Comparison of ENCODE assay signal across 2 cellular contexts in the genomic region with DNA sequence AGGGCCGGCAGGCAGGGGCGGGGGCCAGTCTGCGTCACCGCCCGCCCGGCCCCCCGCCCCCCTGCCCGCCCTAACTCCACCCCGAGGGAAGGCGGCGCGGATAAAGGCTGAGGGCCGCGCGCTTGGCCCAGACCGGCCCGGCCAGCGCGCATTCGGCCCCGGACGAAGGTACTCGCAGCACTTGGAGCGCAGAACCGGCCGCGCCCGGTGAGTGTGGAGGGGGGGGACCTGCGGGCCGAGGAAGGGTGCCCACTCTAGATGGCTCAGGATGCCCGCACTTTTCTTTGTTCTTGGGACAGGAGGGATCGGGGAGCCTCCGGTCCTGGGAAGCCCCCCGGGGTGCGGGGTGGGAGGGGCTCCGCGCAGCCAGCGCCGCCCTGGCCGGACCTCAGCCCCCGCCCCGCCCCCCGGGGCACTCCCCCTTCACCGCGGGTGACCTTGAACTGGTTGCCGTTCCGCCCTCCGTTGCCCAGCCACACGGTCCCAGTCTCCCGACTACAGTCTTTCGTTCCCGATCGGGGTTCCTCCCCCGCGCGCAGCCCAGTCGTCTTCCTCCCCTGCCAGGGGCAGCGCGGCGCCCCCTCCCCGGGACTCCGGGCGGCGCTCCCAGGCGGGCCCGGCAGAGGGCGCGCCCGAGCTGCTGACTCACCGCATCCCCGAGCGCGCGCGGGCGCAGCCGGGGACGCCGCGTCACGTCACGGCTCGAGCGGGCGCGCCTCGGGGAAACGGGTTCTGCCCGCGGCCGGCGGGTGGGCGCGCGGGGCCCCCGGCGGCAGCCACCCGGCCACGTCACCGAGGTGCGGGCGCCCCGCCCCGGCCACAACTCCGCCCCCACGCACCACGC.
TF ChIP-seq lines count a peak whose summit lies in the region.

Gene MIDN, plus strand, starts transcription at position 130 of the 844 bp plus-strand sequence. CDS start 1,714 bp downstream, outside the sequence.

TF ChIP-seq in HEK293, 187 proteins besides CTCF, POLR2A, EP300 and RAD21 (continued from another document and continues in another):
- TF ChIP-seq ZNF488 (tag by site-specific recombination; IDR thresholded peaks at IDR 0.05) (no peak), ZNF521 (tag by site-specific recombination; IDR thresholded peaks at IDR 0.05) (no peak), ZBTB11 (tag by site-specific recombination; conservative IDR thresholded peaks at IDR 0.05; ENCODE audit: low read depth) (no peak; the same call in 1 of the 2 replicates), OVOL3 (tag by site-specific recombination; IDR thresholded peaks at IDR 0.05) (no peak), SALL2 (tag by site-specific recombination; IDR thresholded peaks at IDR 0.05; ENCODE audit: borderline replicate concordance) (no peak), ZSCAN23 (tag by site-specific recombination; IDR thresholded peaks at IDR 0.05) (0 out of 2 replicates have a peak, but pooled peaks have one; percentile 30), ZNF24 (tag by site-specific recombination; IDR thresholded peaks at IDR 0.05) (no peak), ZNF707 (tag by site-specific recombination; IDR thresholded peaks at IDR 0.05) (no peak), ZNF629 (tag by site-specific recombination; IDR thresholded peaks at IDR 0.05) (peak; percentile 59), ZNF138 (tag by site-specific recombination; IDR thresholded peaks at IDR 0.05; ENCODE audit: borderline replicate concordance) (no peak), ZNF2 (tag by site-specific recombination; IDR thresholded peaks at IDR 0.05) (no peak), PRDM1 (tag by site-specific recombination; IDR thresholded peaks at IDR 0.05) (no peak), ZNF175 (tag by site-specific recombination; IDR thresholded peaks at IDR 0.05) (no peak), ZNF561 (tag by site-specific recombination; IDR thresholded peaks at IDR 0.05; ENCODE audit: borderline replicate concordance) (no peak), ZNF571 (tag by site-specific recombination; IDR thresholded peaks at IDR 0.05) (no peak), ZNF843 (tag by site-specific recombination; IDR thresholded peaks at IDR 0.05) (no peak), ZNF701 (tag by site-specific recombination; IDR thresholded peaks at IDR 0.05) (no peak), ZNF311 (tag by site-specific recombination; IDR thresholded peaks at IDR 0.05; ENCODE audit: borderline replicate concordance) (no peak)
- TF ChIP-seq, protein P1, sequence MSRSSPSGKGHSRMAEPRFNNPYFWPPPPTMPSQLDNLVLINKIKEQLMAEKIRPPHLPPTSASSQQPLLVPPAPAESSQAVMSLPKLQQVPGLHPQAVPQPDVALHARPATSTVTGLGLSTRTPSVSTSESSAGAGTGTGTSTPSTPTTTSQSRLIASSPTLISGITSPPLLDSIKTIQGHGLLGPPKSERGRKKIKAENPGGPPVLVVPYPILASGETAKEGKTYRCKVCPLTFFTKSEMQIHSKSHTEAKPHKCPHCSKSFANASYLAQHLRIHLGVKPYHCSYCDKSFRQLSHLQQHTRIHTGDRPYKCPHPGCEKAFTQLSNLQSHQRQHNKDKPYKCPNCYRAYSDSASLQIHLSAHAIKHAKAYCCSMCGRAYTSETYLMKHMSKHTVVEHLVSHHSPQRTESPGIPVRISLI (tag by site-specific recombination; IDR thresholded peaks at IDR 0.05) = no peak
- TF ChIP-seq, protein P2, sequence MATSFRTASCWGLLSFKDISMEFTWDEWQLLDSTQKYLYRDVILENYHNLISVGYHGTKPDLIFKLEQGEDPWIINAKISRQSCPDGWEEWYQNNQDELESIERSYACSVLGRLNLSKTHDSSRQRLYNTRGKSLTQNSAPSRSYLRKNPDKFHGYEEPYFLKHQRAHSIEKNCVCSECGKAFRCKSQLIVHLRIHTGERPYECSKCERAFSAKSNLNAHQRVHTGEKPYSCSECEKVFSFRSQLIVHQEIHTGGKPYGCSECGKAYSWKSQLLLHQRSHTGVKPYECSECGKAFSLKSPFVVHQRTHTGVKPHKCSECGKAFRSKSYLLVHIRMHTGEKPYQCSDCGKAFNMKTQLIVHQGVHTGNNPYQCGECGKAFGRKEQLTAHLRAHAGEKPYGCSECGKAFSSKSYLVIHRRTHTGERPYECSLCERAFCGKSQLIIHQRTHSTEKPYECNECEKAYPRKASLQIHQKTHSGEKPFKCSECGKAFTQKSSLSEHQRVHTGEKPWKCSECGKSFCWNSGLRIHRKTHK (tag by site-specific recombination; IDR thresholded peaks at IDR 0.05) = no peak

TF ChIP-seq in WTC11, 78 proteins besides CTCF, POLR2A, EP300 and RAD21 (continued from another document):
- TF ChIP-seq PRDM15 (CRISPR knock-in tag; IDR thresholded peaks at IDR 0.05) (no peak), ZNF138 (CRISPR knock-in tag; conservative IDR thresholded peaks at IDR 0.05) (no peak), HMGA2 (CRISPR knock-in tag; IDR thresholded peaks at IDR 0.05) (no peak), ZNF281 (CRISPR knock-in tag; IDR thresholded peaks at IDR 0.05) (no peak)
